Comparison of ENCODE assay signal across 26 cellular contexts in genomic region chr15:58527573-58528196, GRCh38.
DNase-seq lines count a peak whose midpoint lies in the region; ATAC-seq, FAIRE-seq and TF ChIP-seq lines count a peak whose summit lies in the region.
"Had no signal": no experiment of that assay in that cellular context is flagged by ENCODE, and none has a peak within 500 bp of the region (broad histone marks: within the 10 kb centered on the region; RNA-seq: fewer than 3 reads in every experiment).

No MANE protein-coding gene starts in this region.

- H3K36me3 ChIP-seq in Peyer's patch (no peaks in the 10 kb centered on the region), HepG2 (replicated peaks in 1 of 2; ENCODE audit: control insufficient read depth in 1 of 2, insufficient read depth in 2 of 2, low read length in 2 of 2) (no peaks in the 10 kb centered on the region; a peak in 1 of 5 replicates), smooth muscle cell (ENCODE audit: low read depth) (no peaks in the 10 kb centered on the region), endodermal cell (ENCODE audit: control insufficient read depth, insufficient read depth, low read length) (no peaks in the 10 kb centered on the region)
- H3K36me3 ChIP-seq: cardiac muscle cell, spleen had no signal

- no peak overlapping the region for H3K4me3 Mint-ChIP-seq in activated CD8-positive, alpha-beta memory T cell treated with anti-CD3 and anti-CD28 coated beads, Interleukin-2, amount 10 ng/mL, durations not matched to agents 7 days and 5 days
- no peak overlapping the region for H3K4me3 Mint-ChIP-seq in endodermal cell
- H3K4me3 Mint-ChIP-seq in activated T-helper 17 cell treated with anti-CD3 and anti-CD28 coated beads, Interleukin-2, amount 50 U/mL, for 72 hours, result no peak overlapping the region
- H3K4me3 Mint-ChIP-seq: memory B cell; natural killer cell treated with Interleukin-12 subunit alpha and Interleukin-12 subunit beta and Interleukin-15 and Interleukin-18, amount 100 ng/mL, for 72 hours; stimulated activated naive CD8-positive, alpha-beta T cell treated with anti-CD3 and anti-CD28 coated beads, Interleukin-15, amount 100 ng/mL, for 72 hours had no signal

- peak; percentile 37 for DNase-seq in activated CD8-positive, alpha-beta memory T cell treated with anti-CD3 and anti-CD28 coated beads, Interleukin-2, amount 50 U/mL, for 48 hours
- DNase-seq in activated CD8-positive, alpha-beta memory T cell treated with anti-CD3 and anti-CD28 coated beads, Interleukin-2, amount 10 ng/mL, durations not matched to agents 7 days and 5 days, result no peak
- no peak for DNase-seq in Peyer's patch
- DNase-seq in HepG2 (ENCODE audit: low spot score), result no peak
- no peak for DNase-seq in smooth muscle cell (lab: John Stamatoyannopoulos, UW; ENCODE audit: unreplicated experiment)
- DNase-seq in endodermal cell, result no peak
- DNase-seq: erythroblast; NCI-H1105; NCI-H2081; NCI-H510A treated with DMSO at 0.1 percent for 48 hours; psoas muscle; spleen; stimulated activated CD4-positive, alpha-beta T cell treated with anti-CD3 and anti-CD28 coated beads, Interleukin-4, amount 100 ng/mL, for 4 hours; stimulated activated naive CD8-positive, alpha-beta T cell treated with anti-CD3 and anti-CD28 coated beads, Interleukin-15, amount 100 ng/mL, for 72 hours had no signal

- ATAC-seq in activated CD8-positive, alpha-beta memory T cell treated with anti-CD3 and anti-CD28 coated beads, Interleukin-2, amount 10 ng/mL, durations not matched to agents 7 days and 5 days, result no peak
- ATAC-seq in HepG2 (peak; percentile 52), HG03196 (IDR thresholded peaks at IDR 0.05; ENCODE audit: unreplicated experiment) (no peak)
- no peak for ATAC-seq in activated T-helper 17 cell treated with anti-CD3 and anti-CD28 coated beads, Interleukin-2, amount 50 U/mL, for 72 hours (replicated peaks)
- ATAC-seq: activated CD4-positive, CD25-positive, alpha-beta regulatory T cell treated with anti-CD3 and anti-CD28 coated beads, Interleukin-2, amount 50 U/mL, for 24 hours; natural killer cell treated with Interleukin-12 subunit alpha and Interleukin-12 subunit beta and Interleukin-15 and Interleukin-18, amount 100 ng/mL, for 72 hours; stimulated activated naive CD8-positive, alpha-beta T cell treated with anti-CD3 and anti-CD28 coated beads, Interleukin-15, amount 100 ng/mL, for 72 hours had no signal

- H3K79me2 ChIP-seq in HepG2 (ENCODE audit: insufficient read depth, low read length) (no peaks in the 10 kb centered on the region), smooth muscle cell (ENCODE audit: low read depth) (no peaks in the 10 kb centered on the region)

- no peak; a peak in 1 of 4 replicates for TF ChIP-seq EP300 in HepG2 (IDR thresholded peaks at IDR 0.05; ENCODE audit: low read depth in 2 of 2, low read length in 2 of 2)
- TF ChIP-seq EP300 in HepG2 (CRISPR knock-in tag; IDR thresholded peaks at IDR 0.05; ENCODE audit: borderline replicate concordance), result no peak

- CTCF ChIA-PET in activated CD8-positive, alpha-beta memory T cell treated with anti-CD3 and anti-CD28 coated beads, Interleukin-2, amount 10 ng/mL, durations not matched to agents 7 days and 5 days (lab: Charles Lee), result no interaction called here
- CTCF ChIA-PET in HepG2 (lab: Yijun Ruan, JAX; ENCODE audit: low intra/inter-chr PET ratio, low total read pairs), result no interaction called here

- no peaks in the 10 kb centered on the region for H3K9me3 Mint-ChIP-seq in activated CD8-positive, alpha-beta memory T cell treated with anti-CD3 and anti-CD28 coated beads, Interleukin-2, amount 10 ng/mL, durations not matched to agents 7 days and 5 days (ENCODE audit: low read depth)
- H3K9me3 Mint-ChIP-seq in endodermal cell, result no peaks in the 10 kb centered on the region
- no peaks in the 10 kb centered on the region for H3K9me3 Mint-ChIP-seq in activated T-helper 17 cell treated with anti-CD3 and anti-CD28 coated beads, Interleukin-2, amount 50 U/mL, for 72 hours
- H3K9me3 Mint-ChIP-seq: activated T-helper 2 cell treated with anti-CD3 and anti-CD28 coated beads, Interferon-gamma antibody, Interleukin-2, Interleukin-4, amounts not matched to agents 10 μg/mL and 5 μg/mL and 100 μg/mL, durations not matched to agents 14 hours and 24 hours and 36 hours; memory B cell; natural killer cell treated with Interleukin-12 subunit alpha and Interleukin-12 subunit beta and Interleukin-15 and Interleukin-18, amount 100 ng/mL, for 72 hours; stimulated activated naive CD8-positive, alpha-beta T cell treated with anti-CD3 and anti-CD28 coated beads, Interleukin-15, amount 100 ng/mL, for 72 hours had no signal

- H3K27me3 Mint-ChIP-seq in activated CD8-positive, alpha-beta memory T cell treated with anti-CD3 and anti-CD28 coated beads, Interleukin-2, amount 10 ng/mL, durations not matched to agents 7 days and 5 days, result no peaks in the 10 kb centered on the region
- no peaks in the 10 kb centered on the region for H3K27me3 Mint-ChIP-seq in endodermal cell (ENCODE audit: insufficient read depth)
- no peaks in the 10 kb centered on the region for H3K27me3 Mint-ChIP-seq in activated T-helper 17 cell treated with anti-CD3 and anti-CD28 coated beads, Interleukin-2, amount 50 U/mL, for 72 hours
- H3K27me3 Mint-ChIP-seq: natural killer cell treated with Interleukin-12 subunit alpha and Interleukin-12 subunit beta and Interleukin-15 and Interleukin-18, amount 100 ng/mL, for 72 hours; stimulated activated naive CD8-positive, alpha-beta T cell treated with anti-CD3 and anti-CD28 coated beads, Interleukin-15, amount 100 ng/mL, for 72 hours had no signal

- H2AFZ ChIP-seq in HepG2 (ENCODE audit: low read length) (no peak overlapping the region), smooth muscle cell (ENCODE audit: low read depth) (no peak overlapping the region)

- in situ Hi-C loops in HepG2 (cut with HindIII; ENCODE audit: extremely low pct_ligation_motif_present, low pct_unique_long_range_greater_than_20kb), result loop anchor here (10.0 kb wide), 1 partner anchor 53 kb away; no protein-coding TSS in a partner anchor

- H3K4me2 ChIP-seq in HepG2 (ENCODE audit: low read depth, low read length), result peak overlapping the region; percentile 65
- H3K4me2 ChIP-seq in smooth muscle cell, result peak overlapping the region; percentile 4

- POLR2A ChIA-PET in HepG2 (lab: Yijun Ruan, JAX), result interaction anchor here (0.8 to 3.8 kb wide), 12 partner anchors 12 to 243 kb away, joined by 3 to 34 read pairs (median 6); partner anchors contain the start of genes ADAM10 and MINDY2

- no TSS peak for BruUV-seq in HepG2 (replicated peaks; lab: Mats Ljungman, UMichigan)

- TF ChIP-seq RAD21 in HepG2 (CRISPR knock-in tag; IDR thresholded peaks at IDR 0.05), result no peak

- no peak for FAIRE-seq in HepG2 (lab: Jason Lieb, UNC)
- FAIRE-seq: A204.1, frontal cortex, GM18507, HTR-8/SVneo, keratinocyte had no signal

- H3K9me3 ChIP-seq in Peyer's patch, result no peaks in the 10 kb centered on the region
- no peaks in the 10 kb centered on the region for H3K9me3 ChIP-seq in HepG2 (ENCODE audit: low read length)
- H3K9me3 ChIP-seq in smooth muscle cell (replicated peaks; ENCODE audit: low read depth), result no peaks in the 10 kb centered on the region
- H3K9me3 ChIP-seq in endodermal cell (ENCODE audit: control insufficient read depth, low read length), result no peaks in the 10 kb centered on the region
- H3K9me3 ChIP-seq: psoas muscle, spleen had no signal

- H3K4me3 ChIP-seq in Peyer's patch (no peak overlapping the region), HepG2 (replicated peaks in 1 of 3; ENCODE audit: insufficient read depth in 1 of 3, low read depth in 2 of 3, low read length in 3 of 3) (peak overlapping the region in 1 of 3 experiments; percentile 47; a peak in 3 of 6 replicates), smooth muscle cell (no peak overlapping the region), endodermal cell (ENCODE audit: low read length) (no peak overlapping the region)
- H3K4me3 ChIP-seq: cardiac muscle cell, psoas muscle, spleen had no signal

- H3K9ac ChIP-seq in HepG2 (ENCODE audit: insufficient read depth, low read depth, low read length) (no peak overlapping the region; the same call in 1 of the 2 replicates), smooth muscle cell (ENCODE audit: low read depth) (no peak overlapping the region), endodermal cell (ENCODE audit: extremely low read depth, low read length, poor library complexity, severe bottlenecking) (no peak overlapping the region)

- H3K4me1 Mint-ChIP-seq in activated CD8-positive, alpha-beta memory T cell treated with anti-CD3 and anti-CD28 coated beads, Interleukin-2, amount 10 ng/mL, durations not matched to agents 7 days and 5 days, result peaks cover 1% of the 10 kb centered on the region
- no peaks in the 10 kb centered on the region for H3K4me1 Mint-ChIP-seq in endodermal cell
- no peaks in the 10 kb centered on the region for H3K4me1 Mint-ChIP-seq in activated T-helper 17 cell treated with anti-CD3 and anti-CD28 coated beads, Interleukin-2, amount 50 U/mL, for 72 hours
- H3K4me1 Mint-ChIP-seq: memory B cell; stimulated activated naive CD8-positive, alpha-beta T cell treated with anti-CD3 and anti-CD28 coated beads, Interleukin-15, amount 100 ng/mL, for 72 hours had no signal

- H3K27me3 ChIP-seq in Peyer's patch, result no peaks in the 10 kb centered on the region
- H3K27me3 ChIP-seq in HepG2 (ENCODE audit: control insufficient read depth in 1 of 2, insufficient read depth in 2 of 2, low read length in 2 of 2), result no peaks in the 10 kb centered on the region
- H3K27me3 ChIP-seq in smooth muscle cell (ENCODE audit: low read depth), result no peaks in the 10 kb centered on the region
- no peaks in the 10 kb centered on the region for H3K27me3 ChIP-seq in endodermal cell (ENCODE audit: control insufficient read depth, insufficient read depth, low read length, poor library complexity, severe bottlenecking)
- H3K27me3 ChIP-seq: cardiac muscle cell, spleen had no signal

- no peaks in the 10 kb centered on the region for H3F3A ChIP-seq in smooth muscle cell (ENCODE audit: low read depth)

- 19% methylated on average over 9 of the region's 9 CpGs for WGBS in HepG2 (ENCODE audit: low lambda C conversion rate)
- WGBS in smooth muscle cell (ENCODE audit: low lambda C conversion rate), result 60% methylated on average over 9 of the region's 9 CpGs
- 89 to 94% methylated on average over 8 to 9 of the region's 9 CpGs for WGBS in endodermal cell (ENCODE audit: insufficient coverage in 1 of 2, insufficient read length in 1 of 2), 2 experiments

- TF ChIP-seq CTCF in Peyer's patch (IDR thresholded peaks at IDR 0.05), result no peak
- no peak for TF ChIP-seq CTCF in HepG2 (CRISPR knock-in tag; IDR thresholded peaks at IDR 0.05)
- TF ChIP-seq CTCF in smooth muscle cell (IDR thresholded peaks at IDR 0.05; ENCODE audit: borderline replicate concordance, insufficient read depth, poor library complexity, severe bottlenecking), result no peak
- TF ChIP-seq CTCF in endodermal cell (conservative IDR thresholded peaks at IDR 0.05), result no peak

- TF ChIP-seq POLR2A in Peyer's patch (IDR thresholded peaks at IDR 0.05) (no peak), HepG2 (IDR thresholded peaks at IDR 0.05; ENCODE audit: insufficient read depth in 1 of 2, low read depth in 2 of 2, low read length in 2 of 2) (no peak)

- intact Hi-C loops in HepG2 (cut with micrococcal nuclease; ENCODE audit: unreplicated experiment), result loop anchor here (5.0 kb wide), 1 partner anchor 60 kb away; no protein-coding TSS in a partner anchor

- peaks cover 0 to 16% (median 2%) of the 10 kb centered on the region in 4 donors for H3K4me1 ChIP-seq in Peyer's patch
- H3K4me1 ChIP-seq in HepG2 (ENCODE audit: insufficient read depth, low read length), result peaks cover 61% of the 10 kb centered on the region
- H3K4me1 ChIP-seq in smooth muscle cell (ENCODE audit: low read depth), result no peaks in the 10 kb centered on the region
- H3K4me1 ChIP-seq in endodermal cell (ENCODE audit: control insufficient read depth, insufficient read depth, low read length), result no peaks in the 10 kb centered on the region

- H3K27ac ChIP-seq in Peyer's patch (peak overlapping the region in 3 of 4 donors; percentile 18 to 74 (median 60)), HepG2 (ENCODE audit: extremely low read length, insufficient read depth, low read length) (peak overlapping the region; percentile 78), smooth muscle cell (ENCODE audit: low read depth) (no peak overlapping the region), endodermal cell (ENCODE audit: low read depth, low read length) (no peak overlapping the region)
- H3K27ac ChIP-seq: cardiac muscle cell, psoas muscle had no signal

- no peak overlapping the region for H3K27ac Mint-ChIP-seq in activated CD8-positive, alpha-beta memory T cell treated with anti-CD3 and anti-CD28 coated beads, Interleukin-2, amount 10 ng/mL, durations not matched to agents 7 days and 5 days
- H3K27ac Mint-ChIP-seq in endodermal cell, result no peak overlapping the region
- H3K27ac Mint-ChIP-seq in activated T-helper 17 cell treated with anti-CD3 and anti-CD28 coated beads, Interleukin-2, amount 50 U/mL, for 72 hours, result no peak overlapping the region
- H3K27ac Mint-ChIP-seq: activated T-helper 2 cell treated with anti-CD3 and anti-CD28 coated beads, Interferon-gamma antibody, Interleukin-2, Interleukin-4, amounts not matched to agents 10 μg/mL and 5 μg/mL and 100 μg/mL, durations not matched to agents 14 hours and 24 hours and 36 hours; memory B cell; natural killer cell treated with Interleukin-12 subunit alpha and Interleukin-12 subunit beta and Interleukin-15 and Interleukin-18, amount 100 ng/mL, for 72 hours; stimulated activated naive CD8-positive, alpha-beta T cell treated with anti-CD3 and anti-CD28 coated beads, Interleukin-15, amount 100 ng/mL, for 72 hours had no signal

- H3K36me3 Mint-ChIP-seq in activated CD8-positive, alpha-beta memory T cell treated with anti-CD3 and anti-CD28 coated beads, Interleukin-2, amount 10 ng/mL, durations not matched to agents 7 days and 5 days, result no peaks in the 10 kb centered on the region
- H3K36me3 Mint-ChIP-seq in endodermal cell (ENCODE audit: low read depth), result no peaks in the 10 kb centered on the region
- H3K36me3 Mint-ChIP-seq in activated T-helper 17 cell treated with anti-CD3 and anti-CD28 coated beads, Interleukin-2, amount 50 U/mL, for 72 hours (ENCODE audit: low read depth), result no peaks in the 10 kb centered on the region
- H3K36me3 Mint-ChIP-seq: memory B cell; natural killer cell treated with Interleukin-12 subunit alpha and Interleukin-12 subunit beta and Interleukin-15 and Interleukin-18, amount 100 ng/mL, for 72 hours had no signal

- H4K20me1 ChIP-seq in HepG2 (ENCODE audit: insufficient read depth, low read length) (no peaks in the 10 kb centered on the region), smooth muscle cell (ENCODE audit: low read depth) (no peaks in the 10 kb centered on the region)

Comparison
In these comparisons a context has a peak if more than half of its experiments do, and no peak if none do; other contexts are left out.
1. H3K27ac ChIP-seq: peak in Peyer's patch (3 of 4) and HepG2 (single experiment); none in smooth muscle cell (single experiment) and endodermal cell (single experiment).